Comparison of ENCODE assay signal across 11 cellular contexts in genomic region chr22:49937758-49938564, GRCh38. TPM values are rescaled to one million over a fixed set of nuclear protein-coding genes. Genes with fewer than 3 reads are reported as not detected.
DNase-seq lines count a peak whose midpoint lies in the region; ATAC-seq and TF ChIP-seq lines count a peak whose summit lies in the region.
"Had no signal": no experiment of that assay in that cellular context is flagged by ENCODE, and none has a peak within 500 bp of the region (broad histone marks: within the 10 kb centered on the region; RNA-seq: fewer than 3 reads in every experiment).

No MANE protein-coding gene starts in this region.

- no peak overlapping the region for H2BK12ac ChIP-seq in trophoblast cell (ENCODE audit: low read length)

- TF ChIP-seq CTCF in right atrium auricular region (IDR thresholded peaks at IDR 0.05) (no peak), GM20000 (IDR thresholded peaks at IDR 0.05; ENCODE audit: extremely low read depth, missing control alignments) (no peak)

- H3K4me3 ChIP-seq in right atrium auricular region: no peak overlapping the region
- no peak overlapping the region for H3K4me3 ChIP-seq in trophoblast cell (ENCODE audit: low read depth, low read length)

- H3K18ac ChIP-seq in trophoblast cell (ENCODE audit: low read length): no peak overlapping the region

- H3K9me3 Mint-ChIP-seq in activated T-helper 2 cell treated with anti-CD3 and anti-CD28 coated beads, Interferon-gamma antibody, Interleukin-2, Interleukin-4, amounts not matched to agents 10 μg/mL and 5 μg/mL and 100 μg/mL, durations not matched to agents 14 hours and 24 hours and 36 hours: no peaks in the 10 kb centered on the region
- H3K9me3 Mint-ChIP-seq in stimulated activated naive CD8-positive, alpha-beta T cell treated with anti-CD3 and anti-CD28 coated beads, Interleukin-15, amount 100 ng/mL, for 72 hours: peaks cover 0 to 7% of the 10 kb centered on the region in 2 donors
- H3K9me3 Mint-ChIP-seq: activated naive CD4-positive, alpha-beta T cell treated with anti-CD3 and anti-CD28 coated beads, Interleukin-2, amount 50 U/mL, for 24 hours had no signal

- H3K23ac ChIP-seq in trophoblast cell (ENCODE audit: low read length): no peak overlapping the region

- peak overlapping the region; percentile 7 for H4K8ac ChIP-seq in trophoblast cell (ENCODE audit: low read depth, low read length)

- no peak overlapping the region for H2AK5ac ChIP-seq in trophoblast cell (ENCODE audit: low read length)

- H3K4me3 Mint-ChIP-seq in activated T-helper 2 cell treated with anti-CD3 and anti-CD28 coated beads, Interferon-gamma antibody, Interleukin-2, Interleukin-4, amounts not matched to agents 10 μg/mL and 5 μg/mL and 100 μg/mL, durations not matched to agents 14 hours and 24 hours and 36 hours (ENCODE audit: low read depth): no peak overlapping the region
- no peak overlapping the region for H3K4me3 Mint-ChIP-seq in stimulated activated naive CD8-positive, alpha-beta T cell treated with anti-CD3 and anti-CD28 coated beads, Interleukin-15, amount 100 ng/mL, for 72 hours

- peak overlapping the region; percentile 40 for H3K27ac Mint-ChIP-seq in activated T-helper 2 cell treated with anti-CD3 and anti-CD28 coated beads, Interferon-gamma antibody, Interleukin-2, Interleukin-4, amounts not matched to agents 10 μg/mL and 5 μg/mL and 100 μg/mL, durations not matched to agents 14 hours and 24 hours and 36 hours
- no peak overlapping the region for H3K27ac Mint-ChIP-seq in stimulated activated naive CD8-positive, alpha-beta T cell treated with anti-CD3 and anti-CD28 coated beads, Interleukin-15, amount 100 ng/mL, for 72 hours
- H3K27ac Mint-ChIP-seq: activated naive CD4-positive, alpha-beta T cell treated with anti-CD3 and anti-CD28 coated beads, Interleukin-2, amount 50 U/mL, for 24 hours had no signal

- intact Hi-C loops in activated T-helper 2 cell treated with anti-CD3 and anti-CD28 coated beads, Interferon-gamma antibody, Interleukin-2, Interleukin-4, amounts not matched to agents 10 μg/mL and 5 μg/mL and 100 μg/mL, durations not matched to agents 14 hours and 24 hours and 36 hours (cut with micrococcal nuclease): loop anchor here (2.0 kb wide), 1 partner anchor 33 kb away; no protein-coding TSS in a partner anchor

- H3K36me3 ChIP-seq in right atrium auricular region: no peaks in the 10 kb centered on the region
- H3K36me3 ChIP-seq in trophoblast cell (ENCODE audit: control insufficient read depth in 1 of 2, insufficient read depth in 2 of 2, low read length in 2 of 2): no peaks in the 10 kb centered on the region

- H2BK120ac ChIP-seq in trophoblast cell (ENCODE audit: insufficient read depth, low read length, poor library complexity): peak overlapping the region; percentile 54

- ATAC-seq in HG03175 (IDR thresholded peaks at IDR 0.05; ENCODE audit: unreplicated experiment): no peak
- ATAC-seq in stimulated activated naive CD8-positive, alpha-beta T cell treated with anti-CD3 and anti-CD28 coated beads, Interleukin-15, amount 100 ng/mL, for 72 hours: no peak

- H3K79me2 ChIP-seq in trophoblast cell (ENCODE audit: control insufficient read depth, insufficient read depth, low read length, poor library complexity): peaks cover 2% of the 10 kb centered on the region

- H4K91ac ChIP-seq in trophoblast cell (ENCODE audit: low read depth, low read length): peak overlapping the region; percentile 37

- H3K4me1 Mint-ChIP-seq in activated T-helper 2 cell treated with anti-CD3 and anti-CD28 coated beads, Interferon-gamma antibody, Interleukin-2, Interleukin-4, amounts not matched to agents 10 μg/mL and 5 μg/mL and 100 μg/mL, durations not matched to agents 14 hours and 24 hours and 36 hours (ENCODE audit: low read depth): peaks cover 15% of the 10 kb centered on the region
- peaks cover 58% of the 10 kb centered on the region for H3K4me1 Mint-ChIP-seq in stimulated activated naive CD8-positive, alpha-beta T cell treated with anti-CD3 and anti-CD28 coated beads, Interleukin-15, amount 100 ng/mL, for 72 hours

- H3K27me3 ChIP-seq in right atrium auricular region (no peaks in the 10 kb centered on the region), trophoblast cell (ENCODE audit: insufficient read depth, low read length) (no peaks in the 10 kb centered on the region)

- no peak overlapping the region for H4K12ac ChIP-seq in trophoblast cell (ENCODE audit: low read depth, low read length)

- peak in 12 of 14 donors; percentile 14 to 83 (median 62) for DNase-seq in C1 segment of cervical spinal cord (lab: John Stamatoyannopoulos, UW)
- DNase-seq in activated T-helper 2 cell treated with anti-CD3 and anti-CD28 coated beads, Interferon-gamma antibody, Interleukin-2, Interleukin-4, amounts not matched to agents 10 μg/mL and 5 μg/mL and 100 μg/mL, durations not matched to agents 14 hours and 24 hours and 36 hours (ENCODE audit: low spot score): no peak
- no peak for DNase-seq in right atrium auricular region (ENCODE audit: low spot score)
- peak in 1 of 2 donors; percentile 16 for DNase-seq in trophoblast cell
- DNase-seq in GF-D8 (lab: John Stamatoyannopoulos, UW): no peak
- no peak for DNase-seq in GM20000 (ENCODE audit: low spot score)
- no peak for DNase-seq in stimulated activated naive CD8-positive, alpha-beta T cell treated with anti-CD3 and anti-CD28 coated beads, Interleukin-15, amount 100 ng/mL, for 72 hours
- DNase-seq: mesendoderm; stimulated activated CD4-positive, alpha-beta T cell treated with anti-CD3 and anti-CD28 coated beads, Interleukin-2, amount 100 ng/mL, for 48 hours had no signal

- peak overlapping the region; percentile 96 to 99 for H3K27ac ChIP-seq in right atrium auricular region
- no peak overlapping the region for H3K27ac ChIP-seq in trophoblast cell (ENCODE audit: low read depth, low read length)

- H3K4me1 ChIP-seq in right atrium auricular region (peaks cover 0 to 58% of the 10 kb centered on the region in 2 donors), trophoblast cell (ENCODE audit: control insufficient read depth in 1 of 2, insufficient read depth in 2 of 2, low read length in 2 of 2) (peaks cover 10 to 17% of the 10 kb centered on the region in 2 experiments)

- H3K4ac ChIP-seq in trophoblast cell (ENCODE audit: low read depth, low read length): no peak overlapping the region

- H3K9me3 ChIP-seq in right atrium auricular region (no peaks in the 10 kb centered on the region), trophoblast cell (ENCODE audit: insufficient read depth, low read depth, low read length) (no peaks in the 10 kb centered on the region)

- H3K79me1 ChIP-seq in trophoblast cell (ENCODE audit: low read length): peaks cover 10% of the 10 kb centered on the region

- H3K4me2 ChIP-seq in trophoblast cell (ENCODE audit: low read length): no peak overlapping the region

- H3K14ac ChIP-seq in trophoblast cell (ENCODE audit: low read length): peak overlapping the region; percentile 8

- H2BK5ac ChIP-seq in trophoblast cell (ENCODE audit: low read depth, low read length, poor library complexity): peak overlapping the region; percentile 7

- no peak overlapping the region for H2AFZ ChIP-seq in trophoblast cell (ENCODE audit: insufficient read depth, low read length, poor library complexity)

- no peak overlapping the region for H3K9ac ChIP-seq in trophoblast cell (ENCODE audit: low read length)

- H3K36me3 Mint-ChIP-seq in activated T-helper 2 cell treated with anti-CD3 and anti-CD28 coated beads, Interferon-gamma antibody, Interleukin-2, Interleukin-4, amounts not matched to agents 10 μg/mL and 5 μg/mL and 100 μg/mL, durations not matched to agents 14 hours and 24 hours and 36 hours (ENCODE audit: low read depth): no peaks in the 10 kb centered on the region
- H3K36me3 Mint-ChIP-seq: activated naive CD4-positive, alpha-beta T cell treated with anti-CD3 and anti-CD28 coated beads, Interleukin-2, amount 50 U/mL, for 24 hours had no signal

- no peaks in the 10 kb centered on the region for H3K27me3 Mint-ChIP-seq in activated T-helper 2 cell treated with anti-CD3 and anti-CD28 coated beads, Interferon-gamma antibody, Interleukin-2, Interleukin-4, amounts not matched to agents 10 μg/mL and 5 μg/mL and 100 μg/mL, durations not matched to agents 14 hours and 24 hours and 36 hours (ENCODE audit: low read depth)
- no peaks in the 10 kb centered on the region for H3K27me3 Mint-ChIP-seq in stimulated activated naive CD8-positive, alpha-beta T cell treated with anti-CD3 and anti-CD28 coated beads, Interleukin-15, amount 100 ng/mL, for 72 hours
- H3K27me3 Mint-ChIP-seq: activated naive CD4-positive, alpha-beta T cell treated with anti-CD3 and anti-CD28 coated beads, Interleukin-2, amount 50 U/mL, for 24 hours had no signal

- WGBS in trophoblast cell (ENCODE audit: extremely low coverage, insufficient coverage, insufficient read length): no CpG with 5 or more reads among the region's 27 CpGs

RNA-seq across cellular contexts. Expression of gene CRELD2, which starts 19.5 kb away (rescaled TPM):
- total RNA-seq in activated T-helper 2 cell treated with anti-CD3 and anti-CD28 coated beads, Interferon-gamma antibody, Interleukin-2, Interleukin-4, amounts not matched to agents 10 μg/mL and 5 μg/mL and 100 μg/mL, durations not matched to agents 14 hours and 24 hours and 36 hours: 49.9 and 52.9 TPM in 2 replicates
- total RNA-seq in right atrium auricular region: 10 to 100 TPM; 16.1 to 28.5 TPM
- polyA plus RNA-seq in trophoblast cell (2013): 42.2 and 46.8 TPM in 2 replicates

RNA-seq across cellular contexts. Expression of gene ALG12, which starts 19.7 kb away (rescaled TPM):
- 15.5 and 16.5 TPM in 2 replicates for total RNA-seq in activated T-helper 2 cell treated with anti-CD3 and anti-CD28 coated beads, Interferon-gamma antibody, Interleukin-2, Interleukin-4, amounts not matched to agents 10 μg/mL and 5 μg/mL and 100 μg/mL, durations not matched to agents 14 hours and 24 hours and 36 hours
- total RNA-seq in right atrium auricular region: 10 to 100 TPM; 19.7 to 19.8 TPM
- 22.3 and 22.8 TPM in 2 replicates for polyA plus RNA-seq in trophoblast cell (2013)

RNA-seq across cellular contexts. Expression of gene PIM3, which starts 22.6 kb away (rescaled TPM):
- total RNA-seq in activated T-helper 2 cell treated with anti-CD3 and anti-CD28 coated beads, Interferon-gamma antibody, Interleukin-2, Interleukin-4, amounts not matched to agents 10 μg/mL and 5 μg/mL and 100 μg/mL, durations not matched to agents 14 hours and 24 hours and 36 hours: 215 TPM in 2 replicates
- total RNA-seq in right atrium auricular region: 10 to 100 TPM; 64.5 to 66.9 TPM
- polyA plus RNA-seq in trophoblast cell (2013): 66.6 and 72.8 TPM in 2 replicates

Comparison
In these comparisons a context has a peak if more than half of its experiments do, and no peak if none do; other contexts are left out.
1. DNase-seq: peak in C1 segment of cervical spinal cord (12 of 14); none in activated T-helper 2 cell treated with anti-CD3 and anti-CD28 coated beads, Interferon-gamma antibody, Interleukin-2, Interleukin-4, amounts not matched to agents 10 μg/mL and 5 μg/mL and 100 μg/mL, durations not matched to agents 14 hours and 24 hours and 36 hours (single experiment), right atrium auricular region (single experiment), GF-D8 (single experiment), GM20000 (single experiment) and stimulated activated naive CD8-positive, alpha-beta T cell treated with anti-CD3 and anti-CD28 coated beads, Interleukin-15, amount 100 ng/mL, for 72 hours (0 of 2).